Comparison of ENCODE assay signal across 21 cellular contexts in genomic region chr1:209612646-209613350, GRCh38. TPM values are rescaled to one million over a fixed set of nuclear protein-coding genes. Genes with fewer than 3 reads are reported as not detected.
DNase-seq lines count a peak whose midpoint lies in the region; ATAC-seq, FAIRE-seq and TF ChIP-seq lines count a peak whose summit lies in the region.
"Had no signal": no experiment of that assay in that cellular context is flagged by ENCODE, and none has a peak within 500 bp of the region (broad histone marks: within the 10 kb centered on the region; RNA-seq: fewer than 3 reads in every experiment).

No MANE protein-coding gene starts in this region.

- no peak for FAIRE-seq in bronchial epithelial cell (lab: Jason Lieb, UNC)
- FAIRE-seq: G401.6, HTR-8/SVneo, RCC 7860 had no signal

- TF ChIP-seq CTCF in MCF 10A (IDR thresholded peaks at IDR 0.05; ENCODE audit: unreplicated experiment) (no peak), breast epithelium (IDR thresholded peaks at IDR 0.05) (no peak), bronchial epithelial cell (IDR thresholded peaks at IDR 0.05; ENCODE audit: insufficient read depth, low read length, severe bottlenecking) (no peak), upper lobe of right lung (IDR thresholded peaks at IDR 0.05) (no peak)

- H3K27me3 ChIP-seq in breast epithelium, result no peaks in the 10 kb centered on the region
- H3K27me3 ChIP-seq in bronchial epithelial cell (ENCODE audit: control insufficient read depth, insufficient read depth, low read length), result no peaks in the 10 kb centered on the region
- H3K27me3 ChIP-seq in upper lobe of right lung, result no peaks in the 10 kb centered on the region
- no peaks in the 10 kb centered on the region for H3K27me3 ChIP-seq in CD8-positive, alpha-beta memory T cell (ENCODE audit: insufficient read depth, low read length, poor library complexity, severe bottlenecking)
- H3K27me3 ChIP-seq: BE2C had no signal

- intact Hi-C loops in MCF 10A (cut with micrococcal nuclease) (no loop called here), breast epithelium (cut with DNase I; ENCODE audit: low total_unique reads) (no loop called here), upper lobe of right lung (cut with DNase I) (no loop called here)

- H3K36me3 ChIP-seq in breast epithelium (no peaks in the 10 kb centered on the region), bronchial epithelial cell (ENCODE audit: control insufficient read depth, insufficient read depth, low read length) (peaks cover 17% of the 10 kb centered on the region), upper lobe of right lung (no peaks in the 10 kb centered on the region)
- no peaks in the 10 kb centered on the region for H3K36me3 ChIP-seq in CD8-positive, alpha-beta memory T cell (ENCODE audit: insufficient read depth, low read length)
- H3K36me3 ChIP-seq: BE2C, HAP-1 had no signal

- POLR2A ChIA-PET in MCF 10A (lab: Yijun Ruan, JAX), result interaction anchor here (0.7 to 9.6 kb wide), 6 partner anchors 11 to 78 kb away, joined by 3 to 69 read pairs (median 17); partner anchors contain the start of gene LAMB3
- POLR2A ChIA-PET in CD8-positive, alpha-beta memory T cell (lab: Charles Lee), result no interaction called here

- peak; percentile 25 for ATAC-seq in upper lobe of right lung
- no peak for ATAC-seq in HG03139 (IDR thresholded peaks at IDR 0.05; ENCODE audit: unreplicated experiment)
- ATAC-seq: CD8-positive, alpha-beta T cell had no signal

- H3K9me3 Mint-ChIP-seq in MCF 10A (ENCODE audit: unreplicated experiment), result no peaks in the 10 kb centered on the region
- H3K9me3 Mint-ChIP-seq in CD8-positive, alpha-beta memory T cell, result no peaks in the 10 kb centered on the region
- H3K9me3 Mint-ChIP-seq: CD8-positive, alpha-beta T cell; IgD-negative memory B cell had no signal

- H3K27ac ChIP-seq in breast epithelium, result no peak overlapping the region
- H3K27ac ChIP-seq in upper lobe of right lung, result no peak overlapping the region
- no peak overlapping the region for H3K27ac ChIP-seq in CD8-positive, alpha-beta memory T cell (ENCODE audit: low read depth, low read length)
- H3K27ac ChIP-seq: SJCRH30 had no signal

- H3K4me3 Mint-ChIP-seq in MCF 10A (ENCODE audit: unreplicated experiment), result no peak overlapping the region
- H3K4me3 Mint-ChIP-seq in CD8-positive, alpha-beta memory T cell, result no peak overlapping the region
- H3K4me3 Mint-ChIP-seq: CD8-positive, alpha-beta T cell; IgD-negative memory B cell had no signal

- BruUV-seq in MCF 10A (replicated peaks; lab: Mats Ljungman, UMichigan), result no TSS peak

- CTCF ChIA-PET in MCF 10A (lab: Yijun Ruan, JAX), result interaction anchor here (0.6 to 15.2 kb wide), 15 partner anchors 9 to 185 kb away, joined by 3 to 403 read pairs (median 4); no protein-coding TSS in a partner anchor
- CTCF ChIA-PET in CD8-positive, alpha-beta memory T cell (lab: Charles Lee), result interaction anchor here (1.6 kb wide), 1 partner anchor 10 kb away, joined by 3 read pairs; no protein-coding TSS in a partner anchor

- H3K27ac Mint-ChIP-seq in MCF 10A (ENCODE audit: low read depth, unreplicated experiment), result no peak overlapping the region
- H3K27ac Mint-ChIP-seq in CD8-positive, alpha-beta memory T cell, result no peak overlapping the region
- H3K27ac Mint-ChIP-seq: CD8-positive, alpha-beta T cell had no signal

- H3K27me3 Mint-ChIP-seq in MCF 10A (ENCODE audit: insufficient read depth, unreplicated experiment), result no peaks in the 10 kb centered on the region
- peaks cover 0 to 5% of the 10 kb centered on the region in 2 donors for H3K27me3 Mint-ChIP-seq in CD8-positive, alpha-beta memory T cell

- peaks cover 14% of the 10 kb centered on the region for H3K4me1 Mint-ChIP-seq in MCF 10A (ENCODE audit: insufficient read depth, unreplicated experiment)
- H3K4me1 Mint-ChIP-seq in CD8-positive, alpha-beta memory T cell, result no peaks in the 10 kb centered on the region

- H3K4me1 ChIP-seq in breast epithelium, result no peaks in the 10 kb centered on the region
- H3K4me1 ChIP-seq in upper lobe of right lung, result no peaks in the 10 kb centered on the region
- H3K4me1 ChIP-seq in CD8-positive, alpha-beta memory T cell (ENCODE audit: insufficient read depth, low read length), result no peaks in the 10 kb centered on the region
- H3K4me1 ChIP-seq: BE2C, HAP-1, SJCRH30 had no signal

- peaks cover 68% of the 10 kb centered on the region for H3K36me3 Mint-ChIP-seq in MCF 10A (ENCODE audit: insufficient read depth, unreplicated experiment)
- peaks cover 0 to 14% (median 6%) of the 10 kb centered on the region in 3 donors for H3K36me3 Mint-ChIP-seq in CD8-positive, alpha-beta memory T cell
- H3K36me3 Mint-ChIP-seq: CD8-positive, alpha-beta T cell; IgD-negative memory B cell had no signal

- DNase-seq in MCF 10A (ENCODE audit: unreplicated experiment) (peak; percentile 57), breast epithelium (ENCODE audit: low spot score in 2 of 2) (no peak), RKO (ENCODE audit: low spot score) (peak; percentile 58), bronchial epithelial cell (ENCODE audit: low read depth) (peak; percentile 62), upper lobe of right lung (peak; percentile 56), foreskin melanocyte (no peak)
- no peak for DNase-seq in CD8-positive, alpha-beta memory T cell
- DNase-seq: BE2C; CD8-positive, alpha-beta T cell; DND-41; NCI-H1105; NCI-H1694 treated with DMSO at 0.1 percent for 48 hours; NCI-H2107; NCI-H2227 treated with DMSO at 0.1 percent for 48 hours; SJCRH30 had no signal

- H3K4me3 ChIP-seq in breast epithelium (no peak overlapping the region), bronchial epithelial cell (ENCODE audit: low read depth, low read length) (no peak overlapping the region), upper lobe of right lung (no peak overlapping the region)
- no peak overlapping the region for H3K4me3 ChIP-seq in CD8-positive, alpha-beta memory T cell (ENCODE audit: low read length)
- H3K4me3 ChIP-seq: HAP-1, SJCRH30 had no signal

- no peak for TF ChIP-seq POLR2A in breast epithelium (IDR thresholded peaks at IDR 0.05)

- H3K9me3 ChIP-seq in breast epithelium, result no peaks in the 10 kb centered on the region
- H3K9me3 ChIP-seq in upper lobe of right lung, result no peaks in the 10 kb centered on the region
- H3K9me3 ChIP-seq in CD8-positive, alpha-beta memory T cell (ENCODE audit: low read length), result no peaks in the 10 kb centered on the region
- H3K9me3 ChIP-seq: BE2C, HAP-1, SJCRH30 had no signal

RNA-seq across cellular contexts. Expression of gene CAMK1G, which starts 29.3 kb away (rescaled TPM):
- total RNA-seq in MCF 10A (2022), result not detected in 2 replicates
- 1 to 10 TPM in 1 of 3 donors, under 1 TPM in 1, not detected in 1; 0.16 to 1.8 TPM for total RNA-seq in breast epithelium
- not detected in 2 replicates for total RNA-seq in bronchial epithelial cell
- total RNA-seq in upper lobe of right lung, result 1.4 TPM
- not detected for total RNA-seq in CD8-positive, alpha-beta memory T cell
- not detected for polyA plus RNA-seq in CD8-positive, alpha-beta memory T cell
- total RNA-seq: CD8-positive, alpha-beta T cell; SJCRH30 had no signal
- polyA plus RNA-seq: IgD-negative memory B cell had no signal

RNA-seq across cellular contexts. Expression of gene LAMB3, which starts 39.4 kb away (rescaled TPM):
- total RNA-seq in MCF 10A (2022) (999 and 1,572 TPM in 2 replicates), breast epithelium (10 to 100 TPM; 23.9 to 48.0 (median 35.6) TPM), bronchial epithelial cell (1,162 and 3,106 TPM in 2 replicates), upper lobe of right lung (83.3 TPM)
- 1 to 10 TPM in 1 of 2 experiments, under 1 TPM in 1; 0.92 to 1.3 TPM for total RNA-seq in CD8-positive, alpha-beta memory T cell
- 0.28 TPM for polyA plus RNA-seq in CD8-positive, alpha-beta memory T cell
- total RNA-seq: CD8-positive, alpha-beta T cell had no signal
- polyA plus RNA-seq: IgD-negative memory B cell had no signal

Comparison
In these comparisons a context has a peak if more than half of its experiments do, and no peak if none do; other contexts are left out.
1. DNase-seq: peak in MCF 10A (single experiment), RKO (single experiment), bronchial epithelial cell (single experiment) and upper lobe of right lung (single experiment); none in breast epithelium (0 of 2), CD8-positive, alpha-beta memory T cell (0 of 5) and foreskin melanocyte (single experiment).
2. RNA of gene LAMB3, which starts 39.4 kb away (total RNA-seq): 1,162 to 3,106 TPM in bronchial epithelial cell and 999 to 1,572 TPM in MCF 10A; 83.3 TPM in upper lobe of right lung (single experiment), 23.9 to 48.0 TPM in breast epithelium and 0.92 to 1.3 TPM in CD8-positive, alpha-beta memory T cell; every median in the first group is over 10 times any median in the second.